Comparison of ENCODE assay signal across 12 cellular contexts in genomic region chr6:167267216-167267895, GRCh38. TPM values are rescaled to one million over a fixed set of nuclear protein-coding genes. Genes with fewer than 3 reads are reported as not detected.
DNase-seq lines count a peak whose midpoint lies in the region; ATAC-seq, FAIRE-seq and TF ChIP-seq lines count a peak whose summit lies in the region.
"Not testable (repeated sequence)": the region's sequence is repeated elsewhere in the genome, so short reads cannot be mapped to it uniquely, and the experiment has no call there.
"Had no signal": no experiment of that assay in that cellular context is flagged by ENCODE, and none has a peak within 500 bp of the region (broad histone marks: within the 10 kb centered on the region; RNA-seq: fewer than 3 reads in every experiment).

No MANE protein-coding gene starts in this region.

- peaks cover 11% of the 10 kb centered on the region; the same call in 1 of the 3 replicates for H3K9me3 Mint-ChIP-seq in GM23338

- POLR2A ChIA-PET in K562 (lab: Yijun Ruan, JAX): not testable (repeated sequence)

- not testable (repeated sequence) for BruUV-seq in K562 (replicated peaks; lab: Mats Ljungman, UMichigan)

- H3K79me2 ChIP-seq in GM23338 (replicated peaks; ENCODE audit: insufficient read depth); K562 (ENCODE audit: control insufficient read depth, insufficient read depth, low read length): not testable (repeated sequence)

- not testable (repeated sequence) for H4K20me1 ChIP-seq in GM23338 (replicated peaks; ENCODE audit: insufficient read depth); K562 (replicated peaks; ENCODE audit: control insufficient read depth, insufficient read depth, low read length)

- peaks cover 22% of the 10 kb centered on the region for H3K4me1 Mint-ChIP-seq in GM23338

- not testable (repeated sequence) for TF ChIP-seq RAD21 in K562 (CRISPR knock-in tag; conservative IDR thresholded peaks at IDR 0.05 in 1 of 2, IDR thresholded peaks at IDR 0.05 in 1 of 2)

- H3K9me1 ChIP-seq in K562 (ENCODE audit: control insufficient read depth, insufficient read depth, low read length): not testable (repeated sequence)

- peaks cover 11% of the 10 kb centered on the region; the same call in 1 of the 2 replicates for H3K9me2 ChIP-seq in GM23338 (ENCODE audit: insufficient read depth)

- not testable (repeated sequence) for H3K4me1 ChIP-seq in GM23338 (ENCODE audit: insufficient read depth); K562 (replicated peaks in 1 of 2; ENCODE audit: control insufficient read depth in 2 of 2, insufficient read depth in 2 of 2, low read length in 2 of 2); mucosa of descending colon (ENCODE audit: low read depth)
- H3K4me1 ChIP-seq in esophagus (ENCODE audit: control insufficient read depth in 2 of 2, insufficient read depth in 2 of 2, low read length in 1 of 2) (peaks cover 0 to 17% of the 10 kb centered on the region in 2 donors), neuron (ENCODE audit: insufficient read depth, low read length) (peaks cover 22% of the 10 kb centered on the region), small intestine (ENCODE audit: control insufficient read depth in 2 of 2, insufficient read depth in 1 of 2, low read depth in 1 of 2, low read length in 1 of 2) (peaks cover 2 to 27% of the 10 kb centered on the region in 2 donors)

- not testable (repeated sequence) for H3K4me3 Mint-ChIP-seq in GM23338

- TF ChIP-seq POLR2A in K562 (conservative IDR thresholded peaks at IDR 0.05): not testable (repeated sequence)

- H3K36me3 ChIP-seq in GM23338 (ENCODE audit: insufficient read depth); K562 (ENCODE audit: control insufficient read depth, insufficient read depth, low read length); esophagus (ENCODE audit: control insufficient read depth in 2 of 2, insufficient read depth in 2 of 2, low read length in 1 of 2); mucosa of descending colon (ENCODE audit: low read depth); neuron (ENCODE audit: insufficient read depth, low read length); small intestine (ENCODE audit: control insufficient read depth in 2 of 2, insufficient read depth in 2 of 2, low read length in 2 of 2): not testable (repeated sequence)

- H3F3A ChIP-seq in GM23338 (replicated peaks; ENCODE audit: low read depth): not testable (repeated sequence)

- intact Hi-C loops in K562 (cut with micrococcal nuclease); mucosa of descending colon (cut with DNase I, micrococcal nuclease): not testable (repeated sequence)

- CTCF ChIA-PET in K562 (lab: Yijun Ruan, JAX; ENCODE audit: low intra/inter-chr PET ratio): not testable (repeated sequence)

- not testable (repeated sequence) for H3K27me3 Mint-ChIP-seq in GM23338 (ENCODE audit: insufficient read depth, low read depth, poor library complexity)

- H3K9me3 ChIP-seq in K562 (replicated peaks; ENCODE audit: control insufficient read depth, insufficient read depth, low read depth, low read length); esophagus (ENCODE audit: control insufficient read depth in 2 of 2, insufficient read depth in 1 of 2, low read depth in 1 of 2, low read length in 1 of 2); mucosa of descending colon; neuron (ENCODE audit: low read length); small intestine (ENCODE audit: control insufficient read depth, low read depth): not testable (repeated sequence)

- TF ChIP-seq CTCF in GM23338 (conservative IDR thresholded peaks at IDR 0.05; ENCODE audit: low read depth in 2 of 2); K562 (IDR thresholded peaks at IDR 0.05 in 2 of 3, conservative IDR thresholded peaks at IDR 0.05 in 1 of 3; ENCODE audit: insufficient read depth in 2 of 3, low read depth in 1 of 3, low read length in 3 of 3); mucosa of descending colon (IDR thresholded peaks at IDR 0.05): not testable (repeated sequence)

- H3K27ac Mint-ChIP-seq in GM23338: not testable (repeated sequence)

- in situ Hi-C loops in K562 (cut with MboI): not testable (repeated sequence)

- TF ChIP-seq EP300 in K562 (IDR thresholded peaks at IDR 0.05; ENCODE audit: low read length): not testable (repeated sequence)

- not testable (repeated sequence) for H3K9ac ChIP-seq in K562 (ENCODE audit: insufficient read depth in 1 of 2, low read depth in 2 of 2, low read length in 2 of 2)

- H3K4me3 ChIP-seq in GM23338; K562; esophagus (ENCODE audit: low read depth in 1 of 2, low read length in 2 of 2); mucosa of descending colon; small intestine (ENCODE audit: low read depth in 1 of 2, low read length in 2 of 2): not testable (repeated sequence)
- H3K4me3 ChIP-seq in neuron (ENCODE audit: low read length): peak overlapping the region; percentile 33

- H3K4me2 ChIP-seq in GM23338; K562 (ENCODE audit: insufficient read depth, low read length): not testable (repeated sequence)

- 7% methylated on average over 12 of the region's 12 CpGs for WGBS in K562 (ENCODE audit: insufficient coverage, low coverage, missing lambda C conversion rate)
- 80 to 85% methylated on average over 12 of the region's 12 CpGs for WGBS in esophagus, 2 donors
- WGBS in small intestine, 3 donors: 62 to 82% (median 67%) methylated on average over 12 of the region's 12 CpGs

- peak; percentile 70 for FAIRE-seq in K562 (lab: Jason Lieb, UNC)
- FAIRE-seq in small intestine (lab: Jason Lieb, UNC): not testable (repeated sequence)

- DNase-seq in GM23338 (ENCODE audit: low spot score); K562 (ENCODE audit: extremely low read depth in 1 of 4, low spot score in 3 of 4); mucosa of descending colon: not testable (repeated sequence)
- peak; percentile 54 for DNase-seq in kidney tubule cell (ENCODE audit: low spot score)
- DNase-seq in small intestine: peak; percentile 84

- ATAC-seq in GM23338, K562: not testable (repeated sequence)
- ATAC-seq in mucosa of descending colon: peak; percentile 37

- H2AFZ ChIP-seq in GM23338: 0 out of 2 replicates have a peak overlapping the region, but pooled peaks have one; percentile 69
- H2AFZ ChIP-seq in K562 (ENCODE audit: low read depth, low read length); neuron (ENCODE audit: low read depth, low read length): not testable (repeated sequence)

- H3K27ac ChIP-seq in GM23338 (ENCODE audit: low read depth); K562 (ENCODE audit: extremely low read depth, low read depth, low read length): not testable (repeated sequence)
- peak overlapping the region; percentile 19 to 87 for H3K27ac ChIP-seq in esophagus (ENCODE audit: low read depth in 2 of 2, low read length in 1 of 2)
- H3K27ac ChIP-seq in small intestine (ENCODE audit: low read depth in 1 of 2, low read length in 1 of 2): peak overlapping the region; percentile 22 to 63

- H3K27me3 ChIP-seq in GM23338 (ENCODE audit: insufficient read depth); esophagus (ENCODE audit: control insufficient read depth in 1 of 2, insufficient read depth in 2 of 2, low read length in 2 of 2); neuron (ENCODE audit: insufficient read depth, low read length); small intestine (ENCODE audit: control insufficient read depth in 2 of 2, insufficient read depth in 2 of 2, low read length in 2 of 2): not testable (repeated sequence)
- H3K27me3 ChIP-seq in K562 (ENCODE audit: control insufficient read depth in 2 of 2, insufficient read depth in 2 of 2, low read length in 2 of 2): peaks cover 11 to 34% of the 10 kb centered on the region in 2 experiments; a peak in 4 of 5 replicates

- not testable (repeated sequence) for H3K36me3 Mint-ChIP-seq in GM23338 (ENCODE audit: low read depth)

RNA-seq across cellular contexts. Expression of gene UNC93A, which starts 23.8 kb away (rescaled TPM):
- total RNA-seq in GM23338 (2014; rRNA removed; shearing (Covaris generic)): 0.28 TPM in 1 of 2 replicates, not detected in the other
- polyA plus RNA-seq in GM23338 (2016; fragmentation: Nextera tagmentation; extraction: Ambion mirVana) (0.18 and 0.47 TPM in 2 replicates), K562 (2011; rRNA removed) (not detected in 2 replicates), K562 (2014; fragmentation: Illumina TruSeq; extraction: Trizol) (not detected in 2 replicates), K562 (2014; fragmentation: Nextera tagmentation; extraction: Ambion mirVana) (not detected), K562 (2014; rRNA removed) (not detected in 2 replicates), esophagus (1 to 10 TPM; 3.6 to 4.7 TPM), small intestine (10 to 100 TPM in 1 of 3 donors, 1 to 10 TPM in 2; 2.7 to 33.8 (median 3.0) TPM)
- total RNA-seq in K562 (2011; cell fraction: chromatin; rRNA removed; ENCODE audit: low replicate concordance): not detected in 2 replicates
- not detected in 2 replicates for total RNA-seq in K562 (2011; cell fraction: nucleolus; rRNA removed)
- total RNA-seq in K562 (2011; cell fraction: nucleoplasm; rRNA removed): not detected in 2 replicates
- total RNA-seq in K562 (2014; rRNA removed) (not detected in 2 replicates), K562 (2014; rRNA removed; fragmentation: Illumina TruSeq; extraction: Trizol) (not detected in 2 replicates), K562 (2015; rRNA removed; fragmentation: Illumina TruSeq; extraction: Trizol) (not detected in 2 replicates), K562 (2021) (not detected in 2 replicates), mucosa of descending colon (1 to 10 TPM in 1 of 3 donors, not detected in 2; 2.1 TPM)
- polyA plus RNA-seq in K562 (2011; cell fraction: cytosol; rRNA removed): not detected in 2 replicates
- not detected in 2 replicates for polyA plus RNA-seq in K562 (2011; cell fraction: nucleus; rRNA removed)
- polyA plus RNA-seq in K562 (2012): not detected in 2 replicates
- not detected in 2 replicates for polyA minus RNA-seq in K562 (2011; rRNA and poly(A)+ RNA removed)
- not detected in 2 replicates for polyA minus RNA-seq in K562 (2011; cell fraction: cytosol; rRNA and poly(A)+ RNA removed)
- not detected in 2 replicates for polyA minus RNA-seq in K562 (2011; cell fraction: nucleus; rRNA and poly(A)+ RNA removed)
- total RNA-seq: A172; CD4-positive, CD25-positive, alpha-beta regulatory T cell; G401; GM12878 had no signal
- polyA plus RNA-seq: CD4-positive, CD25-positive, alpha-beta regulatory T cell had no signal

RNA-seq across cellular contexts. Expression of gene TTLL2, which starts 57.5 kb away (rescaled TPM):
- not detected in 2 replicates for total RNA-seq in GM23338 (2014; rRNA removed; shearing (Covaris generic))
- polyA plus RNA-seq in GM23338 (2016; fragmentation: Nextera tagmentation; extraction: Ambion mirVana) (0.14 TPM in 1 of 2 replicates, not detected in the other), K562 (2011; rRNA removed) (not detected in 2 replicates), K562 (2014; fragmentation: Illumina TruSeq; extraction: Trizol) (not detected in 2 replicates), K562 (2014; fragmentation: Nextera tagmentation; extraction: Ambion mirVana) (not detected), K562 (2014; rRNA removed) (not detected in 2 replicates), esophagus (not detected), small intestine (not detected)
- total RNA-seq in K562 (2011; cell fraction: chromatin; rRNA removed; ENCODE audit: low replicate concordance): not detected in 2 replicates
- not detected in 2 replicates for total RNA-seq in K562 (2011; cell fraction: nucleolus; rRNA removed)
- not detected in 2 replicates for total RNA-seq in K562 (2011; cell fraction: nucleoplasm; rRNA removed)
- total RNA-seq in K562 (2014; rRNA removed) (not detected in 2 replicates), K562 (2014; rRNA removed; fragmentation: Illumina TruSeq; extraction: Trizol) (not detected in 2 replicates), K562 (2015; rRNA removed; fragmentation: Illumina TruSeq; extraction: Trizol) (not detected in 2 replicates), K562 (2021) (not detected in 2 replicates), mucosa of descending colon (not detected)
- polyA plus RNA-seq in K562 (2011; cell fraction: cytosol; rRNA removed): not detected in 2 replicates
- not detected in 2 replicates for polyA plus RNA-seq in K562 (2011; cell fraction: nucleus; rRNA removed)
- polyA plus RNA-seq in K562 (2012): not detected in 2 replicates
- not detected in 2 replicates for polyA minus RNA-seq in K562 (2011; rRNA and poly(A)+ RNA removed)
- polyA minus RNA-seq in K562 (2011; cell fraction: cytosol; rRNA and poly(A)+ RNA removed): not detected in 2 replicates
- polyA minus RNA-seq in K562 (2011; cell fraction: nucleus; rRNA and poly(A)+ RNA removed): not detected in 2 replicates
- total RNA-seq: A172; CD4-positive, CD25-positive, alpha-beta regulatory T cell; G401; GM12878; H7 had no signal
- polyA plus RNA-seq: CD4-positive, CD25-positive, alpha-beta regulatory T cell; GM12878 had no signal
